ENCODE assay signal across 8 cellular contexts in the genomic region with DNA sequence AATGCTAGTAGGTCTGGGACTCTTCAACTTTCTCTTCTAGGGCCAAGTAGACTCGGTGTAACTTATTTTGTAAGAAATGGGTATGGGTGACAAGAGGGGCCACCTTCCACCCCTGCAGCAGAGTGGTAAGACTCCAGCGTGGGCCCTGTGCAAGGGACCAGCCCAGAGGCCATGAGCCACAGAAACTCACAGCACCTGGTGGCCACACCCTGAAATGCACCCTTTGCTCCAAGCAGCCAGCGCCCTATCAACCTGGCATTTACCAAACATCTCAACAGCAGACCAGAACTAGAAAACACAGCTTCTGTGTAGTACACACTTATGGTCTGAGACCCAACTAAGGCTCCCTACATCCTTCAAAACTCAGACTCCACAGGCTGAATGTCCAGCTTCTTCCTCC. TPM values are rescaled to one million over a fixed set of nuclear protein-coding genes. Genes with fewer than 3 reads are reported as not detected.
DNase-seq lines count a peak whose midpoint lies in the region; ATAC-seq and TF ChIP-seq lines count a peak whose summit lies in the region.

No MANE protein-coding gene starts in this region.

- H3K9me3 ChIP-seq in CD4-positive, CD25-positive, alpha-beta regulatory T cell (ENCODE audit: control insufficient read depth in 2 of 2, low read length in 2 of 2), result no peaks in the 10 kb centered on the region

- H3K36me3 ChIP-seq in CD4-positive, CD25-positive, alpha-beta regulatory T cell (ENCODE audit: control insufficient read depth, insufficient read depth, low read length), result no peaks in the 10 kb centered on the region

- peak overlapping the region; percentile 53 for H3K27ac ChIP-seq in CD4-positive, CD25-positive, alpha-beta regulatory T cell (ENCODE audit: insufficient read depth, low read length, poor library complexity, severe bottlenecking)

- TF ChIP-seq POLR2A in Raji (IDR thresholded peaks at IDR 0.05; ENCODE audit: insufficient read depth, low read depth, low read length), result 0 out of 2 replicates have a peak, but pooled peaks have one; percentile 15

- intact Hi-C loops in activated naive CD4-positive, alpha-beta T cell treated with anti-CD3 and anti-CD28 coated beads for 36 hours (cut with micrococcal nuclease), result loop anchor here (1.0 kb wide), 1 partner anchor 65 kb away; no protein-coding TSS in a partner anchor

- peaks cover 0 to 13% (median 6%) of the 10 kb centered on the region in 4 donors for H3K4me1 Mint-ChIP-seq in CD4-positive, CD25-positive, alpha-beta regulatory T cell
- H3K4me1 Mint-ChIP-seq in activated naive CD4-positive, alpha-beta T cell treated with anti-CD3 and anti-CD28 coated beads for 36 hours (ENCODE audit: low read depth), result peaks cover 43% of the 10 kb centered on the region

- no peaks in the 10 kb centered on the region for H3K27me3 ChIP-seq in CD4-positive, CD25-positive, alpha-beta regulatory T cell (ENCODE audit: control insufficient read depth, insufficient read depth, low read length)

- CTCF ChIA-PET in activated naive CD4-positive, alpha-beta T cell treated with anti-CD3 and anti-CD28 coated beads for 36 hours (lab: Charles Lee), result interaction anchor here (1.1 to 1.4 kb wide), 2 partner anchors 37 to 66 kb away, joined by 3 read pairs; partner anchors contain the start of gene SAC3D1

- no peaks in the 10 kb centered on the region for H3K9me3 Mint-ChIP-seq in CD4-positive, CD25-positive, alpha-beta regulatory T cell
- H3K9me3 Mint-ChIP-seq in activated naive CD4-positive, alpha-beta T cell treated with anti-CD3 and anti-CD28 coated beads for 36 hours, result no peaks in the 10 kb centered on the region

- H3K4me3 Mint-ChIP-seq in CD4-positive, CD25-positive, alpha-beta regulatory T cell, result peak overlapping the region in 1 of 4 donors; percentile 57
- H3K4me3 Mint-ChIP-seq in activated naive CD4-positive, alpha-beta T cell treated with anti-CD3 and anti-CD28 coated beads for 36 hours, result no peak overlapping the region

- peak; percentile 87 to 94 for ATAC-seq in CD4-positive, CD25-positive, alpha-beta regulatory T cell (ENCODE audit: low read depth in 2 of 2)
- no peak for ATAC-seq in GM19455 (IDR thresholded peaks at IDR 0.05; ENCODE audit: unreplicated experiment)

- no peaks in the 10 kb centered on the region for H3K36me3 Mint-ChIP-seq in CD4-positive, CD25-positive, alpha-beta regulatory T cell
- peaks cover 69% of the 10 kb centered on the region for H3K36me3 Mint-ChIP-seq in activated naive CD4-positive, alpha-beta T cell treated with anti-CD3 and anti-CD28 coated beads for 36 hours (ENCODE audit: low read depth)

- no peaks in the 10 kb centered on the region for H3K27me3 Mint-ChIP-seq in CD4-positive, CD25-positive, alpha-beta regulatory T cell
- no peaks in the 10 kb centered on the region for H3K27me3 Mint-ChIP-seq in activated naive CD4-positive, alpha-beta T cell treated with anti-CD3 and anti-CD28 coated beads for 36 hours (ENCODE audit: low read depth)

- peak overlapping the region; percentile 32 for H3K4me3 ChIP-seq in CD4-positive, CD25-positive, alpha-beta regulatory T cell (ENCODE audit: low read depth, low read length)

- peaks cover 6% of the 10 kb centered on the region for H3K4me1 ChIP-seq in CD4-positive, CD25-positive, alpha-beta regulatory T cell (ENCODE audit: control insufficient read depth, insufficient read depth, low read length, poor library complexity, severe bottlenecking)

- peak overlapping the region in 2 of 3 donors; percentile 86 to 90 for H3K27ac Mint-ChIP-seq in CD4-positive, CD25-positive, alpha-beta regulatory T cell
- H3K27ac Mint-ChIP-seq in activated naive CD4-positive, alpha-beta T cell treated with anti-CD3 and anti-CD28 coated beads for 36 hours, result peak overlapping the region; percentile 39

- peak; percentile 53 to 84 (median 79) for DNase-seq in CD4-positive, CD25-positive, alpha-beta regulatory T cell
- DNase-seq in HCEC 1CT (peak; percentile 27), iPS-NIHi11 (ENCODE audit: low spot score) (peak; percentile 77), ecto neural progenitor cell (ENCODE audit: low spot score) (no peak)
- peak; percentile 71 for DNase-seq in activated naive CD4-positive, alpha-beta T cell treated with anti-CD3 and anti-CD28 coated beads for 36 hours
- DNase-seq in stimulated activated CD4-positive, alpha-beta T cell treated with anti-CD3 and anti-CD28 coated beads, TNF-alpha, amount 100 ng/mL, for 24 hours (ENCODE audit: low read depth in 3 of 3), result peak; percentile 39 to 60 (median 45)

RNA-seq across cellular contexts. Expression of gene CDCA5, which starts 5.7 kb away (rescaled TPM):
- 1.7 TPM for total RNA-seq in CD4-positive, CD25-positive, alpha-beta regulatory T cell
- 1 to 10 TPM in 3 of 4 donors, under 1 TPM in 1; 0.78 to 3.2 (median 1.6) TPM for polyA plus RNA-seq in CD4-positive, CD25-positive, alpha-beta regulatory T cell
- 100 to 1,000 TPM; 169 to 174 TPM for total RNA-seq in activated naive CD4-positive, alpha-beta T cell treated with anti-CD3 and anti-CD28 coated beads for 36 hours

RNA-seq across cellular contexts. Expression of gene ZFPL1, which starts 5.9 kb away (rescaled TPM):
- total RNA-seq in CD4-positive, CD25-positive, alpha-beta regulatory T cell, result 42.9 TPM
- 10 to 100 TPM; 27.0 to 33.2 (median 30.2) TPM for polyA plus RNA-seq in CD4-positive, CD25-positive, alpha-beta regulatory T cell
- total RNA-seq in activated naive CD4-positive, alpha-beta T cell treated with anti-CD3 and anti-CD28 coated beads for 36 hours, result 10 to 100 TPM; 24.2 to 25.6 TPM

RNA-seq across cellular contexts. Expression of gene VPS51, which starts 17.9 kb away (rescaled TPM):
- 234 TPM for total RNA-seq in CD4-positive, CD25-positive, alpha-beta regulatory T cell
- 100 to 1,000 TPM in 1 of 4 donors, 10 to 100 TPM in 3; 84.2 to 109 (median 96.3) TPM for polyA plus RNA-seq in CD4-positive, CD25-positive, alpha-beta regulatory T cell
- 10 to 100 TPM; 90.8 to 96.0 TPM for total RNA-seq in activated naive CD4-positive, alpha-beta T cell treated with anti-CD3 and anti-CD28 coated beads for 36 hours

RNA-seq across cellular contexts. Expression of gene NAALADL1, which starts 19.8 kb away (rescaled TPM):
- total RNA-seq in CD4-positive, CD25-positive, alpha-beta regulatory T cell, result 16.4 TPM
- 10 to 100 TPM; 23.9 to 52.2 (median 32.3) TPM for polyA plus RNA-seq in CD4-positive, CD25-positive, alpha-beta regulatory T cell
- 10 to 100 TPM in 1 of 2 experiments, 1 to 10 TPM in 1; 8.5 to 10.2 TPM for total RNA-seq in activated naive CD4-positive, alpha-beta T cell treated with anti-CD3 and anti-CD28 coated beads for 36 hours

RNA-seq across cellular contexts. Expression of gene TM7SF2, which starts 33.5 kb away (rescaled TPM):
- total RNA-seq in CD4-positive, CD25-positive, alpha-beta regulatory T cell, result 20.2 TPM
- polyA plus RNA-seq in CD4-positive, CD25-positive, alpha-beta regulatory T cell, result 10 to 100 TPM in 2 of 4 donors, 1 to 10 TPM in 2; 8.0 to 11.1 (median 9.4) TPM
- total RNA-seq in activated naive CD4-positive, alpha-beta T cell treated with anti-CD3 and anti-CD28 coated beads for 36 hours, result 10 to 100 TPM; 10.9 to 11.9 TPM

Comparison
In these comparisons a context has a peak if more than half of its experiments do, and no peak if none do; other contexts are left out.
1. RNA of gene CDCA5, which starts 5.7 kb away (total RNA-seq): 169 to 174 TPM in activated naive CD4-positive, alpha-beta T cell treated with anti-CD3 and anti-CD28 coated beads for 36 hours; 1.7 TPM in CD4-positive, CD25-positive, alpha-beta regulatory T cell (single experiment); every median in the first group is over 10 times any median in the second.